Comparison of ENCODE assay signal across 2 cellular contexts in the genomic region with DNA sequence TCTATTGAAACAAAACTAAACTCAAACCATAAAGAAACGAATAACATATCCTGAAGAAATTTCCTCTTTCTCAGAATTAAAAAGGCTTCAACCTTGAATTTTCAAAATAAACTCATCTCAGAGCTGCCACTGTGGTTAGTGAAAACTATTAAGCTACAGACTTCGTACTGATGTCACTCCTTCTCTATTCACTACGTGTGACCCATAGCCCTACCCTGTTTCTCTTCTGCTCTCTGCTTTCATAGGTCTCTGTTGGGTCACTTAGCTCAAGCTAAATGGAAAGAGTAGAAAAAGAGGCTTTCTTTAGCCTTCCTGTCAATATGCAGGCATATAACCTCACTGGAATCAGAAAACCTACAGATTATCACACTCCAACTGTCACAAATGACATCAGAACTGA.
TF ChIP-seq lines count a peak whose summit lies in the region.

No MANE protein-coding gene starts in this region.

TF ChIP-seq in IMR-90, 13 proteins besides CTCF, POLR2A, EP300 and RAD21 (continued from another document):
- TF ChIP-seq, protein P1, sequence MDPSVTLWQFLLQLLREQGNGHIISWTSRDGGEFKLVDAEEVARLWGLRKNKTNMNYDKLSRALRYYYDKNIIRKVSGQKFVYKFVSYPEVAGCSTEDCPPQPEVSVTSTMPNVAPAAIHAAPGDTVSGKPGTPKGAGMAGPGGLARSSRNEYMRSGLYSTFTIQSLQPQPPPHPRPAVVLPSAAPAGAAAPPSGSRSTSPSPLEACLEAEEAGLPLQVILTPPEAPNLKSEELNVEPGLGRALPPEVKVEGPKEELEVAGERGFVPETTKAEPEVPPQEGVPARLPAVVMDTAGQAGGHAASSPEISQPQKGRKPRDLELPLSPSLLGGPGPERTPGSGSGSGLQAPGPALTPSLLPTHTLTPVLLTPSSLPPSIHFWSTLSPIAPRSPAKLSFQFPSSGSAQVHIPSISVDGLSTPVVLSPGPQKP (IDR thresholded peaks at IDR 0.05; ENCODE audit: borderline replicate concordance, low read depth, low read length): no peak
- TF ChIP-seq, protein P2, sequence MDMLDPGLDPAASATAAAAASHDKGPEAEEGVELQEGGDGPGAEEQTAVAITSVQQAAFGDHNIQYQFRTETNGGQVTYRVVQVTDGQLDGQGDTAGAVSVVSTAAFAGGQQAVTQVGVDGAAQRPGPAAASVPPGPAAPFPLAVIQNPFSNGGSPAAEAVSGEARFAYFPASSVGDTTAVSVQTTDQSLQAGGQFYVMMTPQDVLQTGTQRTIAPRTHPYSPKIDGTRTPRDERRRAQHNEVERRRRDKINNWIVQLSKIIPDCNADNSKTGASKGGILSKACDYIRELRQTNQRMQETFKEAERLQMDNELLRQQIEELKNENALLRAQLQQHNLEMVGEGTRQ (IDR thresholded peaks at IDR 0.05; ENCODE audit: low read depth, low read length): no peak
- TF ChIP-seq RFX5 (IDR thresholded peaks at IDR 0.05; ENCODE audit: low read depth, low read length) (no peak), CHD1 (IDR thresholded peaks at IDR 0.05; ENCODE audit: low read depth, low read length) (no peak)

TF ChIP-seq in K562, 482 proteins besides CTCF, POLR2A, EP300 and RAD21 (continued from another document):
- TF ChIP-seq, protein P3, sequence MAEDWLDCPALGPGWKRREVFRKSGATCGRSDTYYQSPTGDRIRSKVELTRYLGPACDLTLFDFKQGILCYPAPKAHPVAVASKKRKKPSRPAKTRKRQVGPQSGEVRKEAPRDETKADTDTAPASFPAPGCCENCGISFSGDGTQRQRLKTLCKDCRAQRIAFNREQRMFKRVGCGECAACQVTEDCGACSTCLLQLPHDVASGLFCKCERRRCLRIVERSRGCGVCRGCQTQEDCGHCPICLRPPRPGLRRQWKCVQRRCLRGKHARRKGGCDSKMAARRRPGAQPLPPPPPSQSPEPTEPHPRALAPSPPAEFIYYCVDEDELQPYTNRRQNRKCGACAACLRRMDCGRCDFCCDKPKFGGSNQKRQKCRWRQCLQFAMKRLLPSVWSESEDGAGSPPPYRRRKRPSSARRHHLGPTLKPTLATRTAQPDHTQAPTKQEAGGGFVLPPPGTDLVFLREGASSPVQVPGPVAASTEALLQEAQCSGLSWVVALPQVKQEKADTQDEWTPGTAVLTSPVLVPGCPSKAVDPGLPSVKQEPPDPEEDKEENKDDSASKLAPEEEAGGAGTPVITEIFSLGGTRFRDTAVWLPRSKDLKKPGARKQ (CRISPR knock-in tag; IDR thresholded peaks at IDR 0.05): no peak
- TF ChIP-seq SRSF1 (IDR thresholded peaks at IDR 0.05; ENCODE audit: low read depth, low read length) (no peak), SIN3A (IDR thresholded peaks at IDR 0.05; ENCODE audit: borderline replicate concordance in 2 of 2, control insufficient read depth in 1 of 2, low read depth in 2 of 2, low read length in 2 of 2) (no peak), DMBX1 (CRISPR knock-in tag; IDR thresholded peaks at IDR 0.05; ENCODE audit: borderline replicate concordance) (no peak), MTF1 (CRISPR knock-in tag; IDR thresholded peaks at IDR 0.05; ENCODE audit: borderline replicate concordance) (no peak), TEAD1 (CRISPR knock-in tag; IDR thresholded peaks at IDR 0.05) (no peak), ZNF143 (CRISPR knock-in tag; IDR thresholded peaks at IDR 0.05) (no peak), HDAC3 (IDR thresholded peaks at IDR 0.05; ENCODE audit: borderline replicate concordance, partially characterized antibody) (no peak), ZNF551 (CRISPR knock-in tag; IDR thresholded peaks at IDR 0.05) (no peak), EZH2 (IDR thresholded peaks at IDR 0.05; ENCODE audit: borderline replicate concordance, low read depth, low read length) (no peak), ZNF445 (CRISPR knock-in tag; IDR thresholded peaks at IDR 0.05; ENCODE audit: low read depth) (no peak), ZFP36 (IDR thresholded peaks at IDR 0.05; ENCODE audit: low read depth, low read length, partially characterized antibody) (no peak), TCFL5 (CRISPR knock-in tag; conservative IDR thresholded peaks at IDR 0.05) (no peak)
- TF ChIP-seq, protein P4, sequence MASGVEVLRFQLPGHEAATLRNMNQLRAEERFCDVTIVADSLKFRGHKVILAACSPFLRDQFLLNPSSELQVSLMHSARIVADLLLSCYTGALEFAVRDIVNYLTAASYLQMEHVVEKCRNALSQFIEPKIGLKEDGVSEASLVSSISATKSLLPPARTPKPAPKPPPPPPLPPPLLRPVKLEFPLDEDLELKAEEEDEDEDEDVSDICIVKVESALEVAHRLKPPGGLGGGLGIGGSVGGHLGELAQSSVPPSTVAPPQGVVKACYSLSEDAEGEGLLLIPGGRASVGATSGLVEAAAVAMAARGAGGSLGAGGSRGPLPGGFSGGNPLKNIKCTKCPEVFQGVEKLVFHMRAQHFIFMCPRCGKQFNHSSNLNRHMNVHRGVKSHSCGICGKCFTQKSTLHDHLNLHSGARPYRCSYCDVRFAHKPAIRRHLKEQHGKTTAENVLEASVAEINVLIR (CRISPR knock-in tag; IDR thresholded peaks at IDR 0.05): no peak
- TF ChIP-seq, protein P5, sequence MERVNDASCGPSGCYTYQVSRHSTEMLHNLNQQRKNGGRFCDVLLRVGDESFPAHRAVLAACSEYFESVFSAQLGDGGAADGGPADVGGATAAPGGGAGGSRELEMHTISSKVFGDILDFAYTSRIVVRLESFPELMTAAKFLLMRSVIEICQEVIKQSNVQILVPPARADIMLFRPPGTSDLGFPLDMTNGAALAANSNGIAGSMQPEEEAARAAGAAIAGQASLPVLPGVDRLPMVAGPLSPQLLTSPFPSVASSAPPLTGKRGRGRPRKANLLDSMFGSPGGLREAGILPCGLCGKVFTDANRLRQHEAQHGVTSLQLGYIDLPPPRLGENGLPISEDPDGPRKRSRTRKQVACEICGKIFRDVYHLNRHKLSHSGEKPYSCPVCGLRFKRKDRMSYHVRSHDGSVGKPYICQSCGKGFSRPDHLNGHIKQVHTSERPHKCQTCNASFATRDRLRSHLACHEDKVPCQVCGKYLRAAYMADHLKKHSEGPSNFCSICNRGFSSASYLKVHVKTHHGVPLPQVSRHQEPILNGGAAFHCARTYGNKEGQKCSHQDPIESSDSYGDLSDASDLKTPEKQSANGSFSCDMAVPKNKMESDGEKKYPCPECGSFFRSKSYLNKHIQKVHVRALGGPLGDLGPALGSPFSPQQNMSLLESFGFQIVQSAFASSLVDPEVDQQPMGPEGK (CRISPR knock-in tag; IDR thresholded peaks at IDR 0.05; ENCODE audit: borderline replicate concordance): no peak
- TF ChIP-seq, protein P6, sequence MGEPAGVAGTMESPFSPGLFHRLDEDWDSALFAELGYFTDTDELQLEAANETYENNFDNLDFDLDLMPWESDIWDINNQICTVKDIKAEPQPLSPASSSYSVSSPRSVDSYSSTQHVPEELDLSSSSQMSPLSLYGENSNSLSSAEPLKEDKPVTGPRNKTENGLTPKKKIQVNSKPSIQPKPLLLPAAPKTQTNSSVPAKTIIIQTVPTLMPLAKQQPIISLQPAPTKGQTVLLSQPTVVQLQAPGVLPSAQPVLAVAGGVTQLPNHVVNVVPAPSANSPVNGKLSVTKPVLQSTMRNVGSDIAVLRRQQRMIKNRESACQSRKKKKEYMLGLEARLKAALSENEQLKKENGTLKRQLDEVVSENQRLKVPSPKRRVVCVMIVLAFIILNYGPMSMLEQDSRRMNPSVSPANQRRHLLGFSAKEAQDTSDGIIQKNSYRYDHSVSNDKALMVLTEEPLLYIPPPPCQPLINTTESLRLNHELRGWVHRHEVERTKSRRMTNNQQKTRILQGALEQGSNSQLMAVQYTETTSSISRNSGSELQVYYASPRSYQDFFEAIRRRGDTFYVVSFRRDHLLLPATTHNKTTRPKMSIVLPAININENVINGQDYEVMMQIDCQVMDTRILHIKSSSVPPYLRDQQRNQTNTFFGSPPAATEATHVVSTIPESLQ (CRISPR knock-in tag; IDR thresholded peaks at IDR 0.05): no peak
